In the genomic region with DNA sequence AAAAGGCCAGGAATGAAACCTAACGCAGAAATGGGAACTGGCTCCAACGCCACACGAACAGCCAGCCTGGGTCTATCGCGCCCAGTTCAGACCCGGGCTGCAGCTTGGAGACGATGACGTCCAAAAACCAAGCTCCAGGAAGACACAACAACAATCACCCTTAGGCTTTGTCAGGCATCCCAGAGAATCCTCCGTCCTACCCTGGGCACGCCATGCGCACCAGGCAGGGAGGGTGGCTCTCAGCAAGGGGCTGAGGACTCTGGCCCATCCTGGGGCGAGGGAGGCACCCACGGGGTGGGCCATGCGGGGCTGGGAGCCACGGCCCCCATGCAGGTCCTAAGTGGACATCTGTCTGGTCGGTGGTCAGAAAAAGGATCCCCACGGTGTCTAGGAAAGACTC, we compare ENCODE assay signal across 21 cellular contexts. TPM values are rescaled to one million over a fixed set of nuclear protein-coding genes. Genes with fewer than 3 reads are reported as not detected.
DNase-seq lines count a peak whose midpoint lies in the region; ATAC-seq, FAIRE-seq and TF ChIP-seq lines count a peak whose summit lies in the region.
"Had no signal": no experiment of that assay in that cellular context is flagged by ENCODE, and none has a peak within 500 bp of the region (broad histone marks: within the 10 kb centered on the region; RNA-seq: fewer than 3 reads in every experiment).

No MANE protein-coding gene starts in this region.

- H3K27ac ChIP-seq in left ventricle myocardium inferior (replicated peaks) (peak overlapping the region; percentile 62), right cardiac atrium (ENCODE audit: low read length) (no peak overlapping the region), RWPE1 (peak overlapping the region; percentile 73), kidney (ENCODE audit: low read depth in 2 of 2, low read length in 2 of 2) (no peak overlapping the region), upper lobe of left lung (peak overlapping the region in 1 of 4 donors; percentile 9)
- H3K27ac ChIP-seq: cardiac muscle cell, ovary had no signal

- no peak for TF ChIP-seq EP300 in upper lobe of left lung (IDR thresholded peaks at IDR 0.05)

- H3K27me3 ChIP-seq in left ventricle myocardium inferior (ENCODE audit: low read depth) (no peaks in the 10 kb centered on the region), right cardiac atrium (ENCODE audit: control insufficient read depth, insufficient read depth) (no peaks in the 10 kb centered on the region), upper lobe of left lung (no peaks in the 10 kb centered on the region)
- H3K27me3 ChIP-seq: cardiac muscle cell, esophagus squamous epithelium, ovary had no signal

- no peak for FAIRE-seq in kidney (lab: Jason Lieb, UNC)
- no peak for FAIRE-seq in HTR-8/SVneo (lab: Jason Lieb, UNC)

- no peak for ATAC-seq in right cardiac atrium
- ATAC-seq in stimulated activated effector memory CD8-positive, alpha-beta T cell treated with anti-CD3 and anti-CD28 coated beads, Interleukin-12 subunit alpha, Interleukin-12 subunit beta, amount 100 ng/mL, for 72 hours: no peak
- ATAC-seq in upper lobe of left lung (ENCODE audit: low FRiP score in 2 of 2): no peak
- ATAC-seq: left ventricle myocardium superior, PC-3 had no signal

- CTCF ChIA-PET in RWPE1 (lab: Yijun Ruan, JAX): interaction anchor here (0.6 to 0.7 kb wide), 2 partner anchors 28 to 59 kb away, joined by 3 read pairs; no protein-coding TSS in a partner anchor

- intact Hi-C loops in left ventricle myocardium inferior (cut with micrococcal nuclease): no loop called here
- intact Hi-C loops in right cardiac atrium (cut with DNase I): loop anchor here in 1 of 4 donors (10.0 kb wide), 1 partner anchor 59 kb away; no protein-coding TSS in a partner anchor
- intact Hi-C loops in kidney (cut with DNase I): no loop called here

- no peak for TF ChIP-seq POLR2A in upper lobe of left lung (IDR thresholded peaks at IDR 0.05)

- peaks cover 34% of the 10 kb centered on the region for H3K36me3 Mint-ChIP-seq in stimulated activated effector memory CD8-positive, alpha-beta T cell treated with anti-CD3 and anti-CD28 coated beads, Interleukin-12 subunit alpha, Interleukin-12 subunit beta, amount 100 ng/mL, for 72 hours

- H3K4me1 Mint-ChIP-seq in stimulated activated effector memory CD8-positive, alpha-beta T cell treated with anti-CD3 and anti-CD28 coated beads, Interleukin-12 subunit alpha, Interleukin-12 subunit beta, amount 100 ng/mL, for 72 hours: peaks cover 79% of the 10 kb centered on the region

- no peak overlapping the region for H3K9ac ChIP-seq in kidney (ENCODE audit: low read length in 2 of 2)

- H3K9me3 Mint-ChIP-seq in stimulated activated effector memory CD8-positive, alpha-beta T cell treated with anti-CD3 and anti-CD28 coated beads, Interleukin-12 subunit alpha, Interleukin-12 subunit beta, amount 100 ng/mL, for 72 hours: no peaks in the 10 kb centered on the region

- H3K4me3 ChIP-seq in left ventricle myocardium inferior: no peak overlapping the region
- no peak overlapping the region for H3K4me3 ChIP-seq in right cardiac atrium (ENCODE audit: low read length)
- no peak overlapping the region for H3K4me3 ChIP-seq in kidney (ENCODE audit: low read length in 2 of 2)
- H3K4me3 ChIP-seq in upper lobe of left lung: no peak overlapping the region
- H3K4me3 ChIP-seq: cardiac muscle cell, esophagus squamous epithelium, ovary had no signal

- POLR2A ChIA-PET in RWPE1 (lab: Yijun Ruan, JAX; ENCODE audit: low non-redundant PET): no interaction called here

- H3K4me1 ChIP-seq in left ventricle myocardium inferior: peaks cover 62% of the 10 kb centered on the region
- H3K4me1 ChIP-seq in right cardiac atrium (ENCODE audit: control insufficient read depth, insufficient read depth, low read length): peaks cover 2% of the 10 kb centered on the region
- peaks cover 16 to 21% of the 10 kb centered on the region in 2 donors for H3K4me1 ChIP-seq in kidney (ENCODE audit: control insufficient read depth in 1 of 2, insufficient read depth in 1 of 2, low read depth in 1 of 2, low read length in 2 of 2)
- H3K4me1 ChIP-seq in upper lobe of left lung: peaks cover 16 to 69% (median 48%) of the 10 kb centered on the region in 4 donors

- peak overlapping the region; percentile 40 for H3K4me3 Mint-ChIP-seq in stimulated activated effector memory CD8-positive, alpha-beta T cell treated with anti-CD3 and anti-CD28 coated beads, Interleukin-12 subunit alpha, Interleukin-12 subunit beta, amount 100 ng/mL, for 72 hours

- 83% methylated on average over 17 of the region's 17 CpGs for WGBS in right cardiac atrium
- WGBS in upper lobe of left lung, 2 donors: 76 to 87% methylated on average over 17 of the region's 17 CpGs

- H3K27ac Mint-ChIP-seq in stimulated activated effector memory CD8-positive, alpha-beta T cell treated with anti-CD3 and anti-CD28 coated beads, Interleukin-12 subunit alpha, Interleukin-12 subunit beta, amount 100 ng/mL, for 72 hours: peak overlapping the region; percentile 90

- H3K9me3 ChIP-seq in left ventricle myocardium inferior (replicated peaks) (no peaks in the 10 kb centered on the region), right cardiac atrium (ENCODE audit: control insufficient read depth, low read length) (no peaks in the 10 kb centered on the region), kidney (ENCODE audit: control insufficient read depth in 1 of 2, low read length in 2 of 2) (no peaks in the 10 kb centered on the region), upper lobe of left lung (no peaks in the 10 kb centered on the region)
- H3K9me3 ChIP-seq: esophagus squamous epithelium, ovary had no signal

- H3K36me3 ChIP-seq in left ventricle myocardium inferior (no peaks in the 10 kb centered on the region), kidney (ENCODE audit: control insufficient read depth in 1 of 2, insufficient read depth in 2 of 2, low read length in 2 of 2) (no peaks in the 10 kb centered on the region), upper lobe of left lung (no peaks in the 10 kb centered on the region)
- H3K36me3 ChIP-seq: cardiac muscle cell, esophagus squamous epithelium, ovary had no signal

- TF ChIP-seq CTCF in left ventricle myocardium inferior (IDR thresholded peaks at IDR 0.05; ENCODE audit: borderline replicate concordance) (no peak), RWPE1 (conservative IDR thresholded peaks at IDR 0.05; ENCODE audit: low read depth) (no peak), kidney (IDR thresholded peaks at IDR 0.05; ENCODE audit: borderline replicate concordance, extremely low read depth, insufficient read depth) (no peak), upper lobe of left lung (IDR thresholded peaks at IDR 0.05) (no peak)

- DNase-seq in left ventricle myocardium inferior: no peak
- no peak for DNase-seq in right cardiac atrium
- no peak for DNase-seq in RWPE1 (ENCODE audit: low spot score)
- peak; percentile 59 for DNase-seq in kidney
- no peak for DNase-seq in stimulated activated effector memory CD8-positive, alpha-beta T cell treated with anti-CD3 and anti-CD28 coated beads, Interleukin-12 subunit alpha, Interleukin-12 subunit beta, amount 100 ng/mL, for 72 hours (ENCODE audit: low spot score in 2 of 2)
- no peak for DNase-seq in upper lobe of left lung
- DNase-seq in HTR-8/SVneo (ENCODE audit: insufficient read length, low spot score): no peak
- no peak for DNase-seq in NCI-H2081 treated with DMSO at 0.1 percent for 48 hours (lab: John Stamatoyannopoulos, UW)
- DNase-seq: esophagus squamous epithelium; GF-D8; left ventricle myocardium superior; NCI-H1105 treated with DMSO at 0.1 percent for 48 hours; NCI-H748 treated with DMSO at 0.1 percent for 48 hours; PC-3; stimulated activated CD4-positive, alpha-beta T cell treated with anti-CD3 and anti-CD28 coated beads, Interleukin-2, amount 100 ng/mL, for 48 hours; T-helper 9 cell had no signal

RNA-seq across cellular contexts. Expression of gene RASA3, which starts 9.0 kb away (rescaled TPM):
- total RNA-seq in left ventricle myocardium inferior (9.5 TPM), right cardiac atrium (10 to 100 TPM in 3 of 4 donors, 1 to 10 TPM in 1; 9.4 to 15.5 (median 11.8) TPM), kidney (28.8 TPM), upper lobe of left lung (10 to 100 TPM; 11.4 to 52.4 (median 18.4) TPM)
- polyA plus RNA-seq in right cardiac atrium (7.4 TPM), kidney (ENCODE audit: insufficient read depth, low read depth, low replicate concordance) (4.2 TPM)

RNA-seq across cellular contexts. Expression of gene CFAP97D2, which starts 55.6 kb away (rescaled TPM):
- not detected for total RNA-seq in left ventricle myocardium inferior
- not detected for total RNA-seq in right cardiac atrium
- not detected for polyA plus RNA-seq in right cardiac atrium
- total RNA-seq in kidney: not detected
- polyA plus RNA-seq in kidney (ENCODE audit: insufficient read depth, low read depth, low replicate concordance): not detected
- 1 to 10 TPM in 1 of 6 donors, under 1 TPM in 2, not detected in 3; 0.67 to 3.6 (median 0.76) TPM for total RNA-seq in upper lobe of left lung
- total RNA-seq: cardiac muscle cell, esophagus squamous epithelium, HT-29, left ventricle myocardium superior, LHCN-M2, PC-3, temporal lobe had no signal
- polyA plus RNA-seq: cardiac muscle cell, ovary had no signal

Comparison
In these comparisons a context has a peak if more than half of its experiments do, and no peak if none do; other contexts are left out.
1. H3K27ac ChIP-seq: peak in left ventricle myocardium inferior (single experiment) and RWPE1 (single experiment); none in right cardiac atrium (single experiment) and kidney (0 of 2).